2 cellular contexts compared by ENCODE assay signal in the genomic region with DNA sequence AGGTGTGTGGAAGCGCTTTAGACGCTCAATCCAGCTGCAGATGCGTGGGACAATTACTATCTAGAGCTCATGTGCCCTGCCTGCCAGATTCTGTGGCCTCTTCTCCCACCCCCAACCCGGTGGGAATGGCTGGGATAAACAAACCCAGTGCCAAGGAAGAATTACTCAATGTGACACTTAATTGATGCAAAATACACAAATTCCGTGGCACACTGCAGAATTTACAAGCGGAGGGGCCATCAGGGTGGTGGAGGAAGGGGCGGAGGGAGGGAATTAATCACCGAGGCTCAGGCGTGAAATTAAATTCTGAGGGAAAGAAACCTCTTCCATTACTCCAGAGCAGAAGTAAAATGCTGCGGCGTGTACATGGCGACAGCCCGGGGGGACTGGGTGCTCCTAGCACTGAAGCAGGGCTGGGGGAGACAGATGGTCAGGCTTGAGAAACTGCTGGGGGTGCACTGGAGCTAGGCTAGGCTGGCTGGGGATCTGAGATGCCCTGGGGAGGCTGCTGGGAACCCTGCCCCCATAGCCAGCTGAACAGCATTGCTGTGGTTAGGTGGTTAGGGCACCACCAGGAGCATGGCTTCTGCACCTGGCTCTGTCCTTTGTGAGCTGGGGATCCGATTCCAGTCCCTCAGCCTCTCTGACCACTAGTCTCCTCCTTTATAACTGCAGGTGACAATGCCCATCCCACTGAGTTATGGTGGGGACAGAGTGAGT.
TF ChIP-seq lines count a peak whose summit lies in the region.

No MANE protein-coding gene starts in this region.

TF ChIP-seq in HCT116, 20 proteins besides CTCF, POLR2A, EP300 and RAD21:
- TF ChIP-seq CEBPB (IDR thresholded peaks at IDR 0.05; ENCODE audit: low read depth): no peak
- TF ChIP-seq, protein P1, sequence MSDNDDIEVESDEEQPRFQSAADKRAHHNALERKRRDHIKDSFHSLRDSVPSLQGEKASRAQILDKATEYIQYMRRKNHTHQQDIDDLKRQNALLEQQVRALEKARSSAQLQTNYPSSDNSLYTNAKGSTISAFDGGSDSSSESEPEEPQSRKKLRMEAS (IDR thresholded peaks at IDR 0.05): no peak
- TF ChIP-seq, protein P2, sequence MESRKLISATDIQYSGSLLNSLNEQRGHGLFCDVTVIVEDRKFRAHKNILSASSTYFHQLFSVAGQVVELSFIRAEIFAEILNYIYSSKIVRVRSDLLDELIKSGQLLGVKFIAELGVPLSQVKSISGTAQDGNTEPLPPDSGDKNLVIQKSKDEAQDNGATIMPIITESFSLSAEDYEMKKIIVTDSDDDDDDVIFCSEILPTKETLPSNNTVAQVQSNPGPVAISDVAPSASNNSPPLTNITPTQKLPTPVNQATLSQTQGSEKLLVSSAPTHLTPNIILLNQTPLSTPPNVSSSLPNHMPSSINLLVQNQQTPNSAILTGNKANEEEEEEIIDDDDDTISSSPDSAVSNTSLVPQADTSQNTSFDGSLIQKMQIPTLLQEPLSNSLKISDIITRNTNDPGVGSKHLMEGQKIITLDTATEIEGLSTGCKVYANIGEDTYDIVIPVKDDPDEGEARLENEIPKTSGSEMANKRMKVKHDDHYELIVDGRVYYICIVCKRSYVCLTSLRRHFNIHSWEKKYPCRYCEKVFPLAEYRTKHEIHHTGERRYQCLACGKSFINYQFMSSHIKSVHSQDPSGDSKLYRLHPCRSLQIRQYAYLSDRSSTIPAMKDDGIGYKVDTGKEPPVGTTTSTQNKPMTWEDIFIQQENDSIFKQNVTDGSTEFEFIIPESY (IDR thresholded peaks at IDR 0.05; ENCODE audit: extremely low read depth, insufficient replicate concordance, low read length): no peak

TF ChIP-seq in H1, 55 proteins besides CTCF, POLR2A, EP300 and RAD21:
- TF ChIP-seq EGR1 (IDR thresholded peaks at IDR 0.05; ENCODE audit: borderline replicate concordance, low read depth, low read length): no peak
- peak; percentile 80; the same call in 1 of the 2 replicates for TF ChIP-seq TCF12 (IDR thresholded peaks at IDR 0.05; ENCODE audit: low read depth, low read length)
TF ChIP-seq in H1: peak in this region for 1.
